17 cellular contexts compared by ENCODE assay signal in genomic region chr7:74292757-74293576, GRCh38. TPM values are rescaled to one million over a fixed set of nuclear protein-coding genes. Genes with fewer than 3 reads are reported as not detected.
DNase-seq lines count a peak whose midpoint lies in the region; ATAC-seq and TF ChIP-seq lines count a peak whose summit lies in the region.
"Had no signal": no experiment of that assay in that cellular context is flagged by ENCODE, and none has a peak within 500 bp of the region (broad histone marks: within the 10 kb centered on the region; RNA-seq: fewer than 3 reads in every experiment).

No MANE protein-coding gene starts in this region.

- no peak overlapping the region for H3K9ac ChIP-seq in neural progenitor cell

- peaks cover 12% of the 10 kb centered on the region for H3F3A ChIP-seq in neural progenitor cell (ENCODE audit: low read depth)

- no peak for TF ChIP-seq EP300 in sigmoid colon (IDR thresholded peaks at IDR 0.05)

- ATAC-seq in Panc1 (no peak), HG03097 (IDR thresholded peaks at IDR 0.05; ENCODE audit: low FRiP score, unreplicated experiment) (no peak), HG02884 (IDR thresholded peaks at IDR 0.05; ENCODE audit: unreplicated experiment) (no peak)
- ATAC-seq: activated T-cell treated with anti-CD3 and anti-CD28 coated beads, Interleukin-2, amount 50 U/mL, for 4 hours; gastroesophageal sphincter; psoas muscle; stimulated activated naive CD8-positive, alpha-beta T cell treated with anti-CD3 and anti-CD28 coated beads, Interleukin-15, Interleukin-2, amounts not matched to agents 100 U/mL and 50 U/mL, for 24 hours had no signal

- H3K9me3 Mint-ChIP-seq in glutamatergic neuron (ENCODE audit: unreplicated experiment) = peaks cover 16% of the 10 kb centered on the region
- H3K9me3 Mint-ChIP-seq in neural progenitor cell = peaks cover 2% of the 10 kb centered on the region
- H3K9me3 Mint-ChIP-seq: activated T-cell treated with anti-CD3 and anti-CD28 coated beads, Interleukin-2, amount 50 U/mL, for 4 hours had no signal

- H3K36me3 Mint-ChIP-seq in glutamatergic neuron (ENCODE audit: unreplicated experiment) = no peaks in the 10 kb centered on the region
- H3K36me3 Mint-ChIP-seq in neural progenitor cell = peaks cover 9% of the 10 kb centered on the region

- no peak for TF ChIP-seq CTCF in Panc1 (IDR thresholded peaks at IDR 0.05)
- no peak for TF ChIP-seq CTCF in glutamatergic neuron (IDR thresholded peaks at IDR 0.05; ENCODE audit: partially characterized antibody, unreplicated experiment)
- no peak for TF ChIP-seq CTCF in neural progenitor cell (IDR thresholded peaks at IDR 0.05)
- TF ChIP-seq CTCF in sigmoid colon (IDR thresholded peaks at IDR 0.05) = no peak

- peaks cover 60% of the 10 kb centered on the region for H4K20me1 ChIP-seq in neural progenitor cell (ENCODE audit: low read depth)

- H3K4me3 Mint-ChIP-seq in glutamatergic neuron (ENCODE audit: unreplicated experiment) (peak overlapping the region; percentile 40), neural progenitor cell (peak overlapping the region; percentile 37)
- H3K4me3 Mint-ChIP-seq: activated T-cell treated with anti-CD3 and anti-CD28 coated beads, Interleukin-2, amount 50 U/mL, for 4 hours had no signal

- H2AFZ ChIP-seq in neural progenitor cell (replicated peaks) = no peak overlapping the region

- H3K4me2 ChIP-seq in neural progenitor cell = peak overlapping the region; percentile 27

- H3K4me3 ChIP-seq in GM08714 (ENCODE audit: low read length) = peak overlapping the region; percentile 35; the same call in 1 of the 2 replicates
- H3K4me3 ChIP-seq in Panc1 (ENCODE audit: low read depth in 2 of 2, low read length in 2 of 2) = 0 out of 4 replicates have a peak overlapping the region, but pooled peaks of 1 of the 2 experiments have one; percentile 16
- H3K4me3 ChIP-seq in neural progenitor cell = no peak overlapping the region
- H3K4me3 ChIP-seq in sigmoid colon = no peak overlapping the region
- H3K4me3 ChIP-seq: gastroesophageal sphincter, psoas muscle had no signal

- CTCF ChIA-PET in Panc1 (lab: Charles Lee) = interaction anchor here (1.0 kb wide), 1 partner anchor 108 kb away, joined by 4 read pairs; no protein-coding TSS in a partner anchor

- H3K79me2 ChIP-seq in neural progenitor cell (ENCODE audit: low read depth) = peaks cover 39% of the 10 kb centered on the region

- H3K4me1 ChIP-seq in Panc1 (ENCODE audit: control insufficient read depth, insufficient read depth, low read length) (peaks cover 38% of the 10 kb centered on the region), neural progenitor cell (peaks cover 13% of the 10 kb centered on the region), sigmoid colon (peaks cover 0 to 44% (median 35%) of the 10 kb centered on the region in 4 donors)

- 16 to 60% methylated on average over 18 of the region's 18 CpGs for WGBS in sigmoid colon, 2 donors

- peak overlapping the region; percentile 66 for H3K27ac ChIP-seq in Panc1 (ENCODE audit: low read length)
- no peak overlapping the region for H3K27ac ChIP-seq in neural progenitor cell
- H3K27ac ChIP-seq in sigmoid colon = peak overlapping the region in 2 of 4 donors; percentile 31 to 57

- DNase-seq in Panc1 (ENCODE audit: low read depth, low spot score) (no peak), glutamatergic neuron (no peak), neural progenitor cell (ENCODE audit: low spot score) (no peak), DMS53 treated with DMSO at 0.1 percent for 48 hours (lab: John Stamatoyannopoulos, UW; ENCODE audit: unreplicated experiment) (no peak), sigmoid colon (no peak)
- DNase-seq: activated CD4-positive, alpha-beta T cell treated with anti-CD3 and anti-CD28 coated beads for 4 hours; activated T-cell treated with anti-CD3 and anti-CD28 coated beads, Interleukin-2, amount 50 U/mL, for 4 hours; AML-193; effector CD4-positive, alpha-beta T cell; Karpas-422; NCI-H2081 treated with DMSO at 0.1 percent for 48 hours; psoas muscle; stimulated activated naive CD8-positive, alpha-beta T cell treated with anti-CD3 and anti-CD28 coated beads, Interleukin-15, Interleukin-2, amounts not matched to agents 100 U/mL and 50 U/mL, for 24 hours had no signal

- no peak for TF ChIP-seq POLR2A in sigmoid colon (IDR thresholded peaks at IDR 0.05)

- H3K36me3 ChIP-seq in Panc1 (ENCODE audit: control insufficient read depth, insufficient read depth, low read length) (no peaks in the 10 kb centered on the region), neural progenitor cell (no peaks in the 10 kb centered on the region), sigmoid colon (no peaks in the 10 kb centered on the region)
- H3K36me3 ChIP-seq: gastroesophageal sphincter had no signal

- intact Hi-C loops in Panc1 (cut with micrococcal nuclease; ENCODE audit: unreplicated experiment) = no loop called here
- intact Hi-C loops in sigmoid colon (cut with DNase I) = loop anchor here (5.0 kb wide), 2 partner anchors 79 to 99 kb away; no protein-coding TSS in a partner anchor

- in situ Hi-C loops in Panc1 (cut with HindIII; ENCODE audit: low pct_unique_long_range_greater_than_20kb, low sequenced_read_pairs) = no loop called here

- H3K9me3 ChIP-seq in Panc1 (ENCODE audit: control insufficient read depth, insufficient read depth, low read depth, low read length) (no peaks in the 10 kb centered on the region), neural progenitor cell (ENCODE audit: low read depth) (no peaks in the 10 kb centered on the region), sigmoid colon (no peaks in the 10 kb centered on the region)
- H3K9me3 ChIP-seq: gastroesophageal sphincter, psoas muscle had no signal

- TSS peak; percentile 28 for BruUV-seq in Panc1 (replicated peaks; lab: Mats Ljungman, UMichigan)

- POLR2A ChIA-PET in Panc1 (lab: Charles Lee) = no interaction called here

- no peak overlapping the region for H3K27ac Mint-ChIP-seq in glutamatergic neuron (ENCODE audit: unreplicated experiment)
- H3K27ac Mint-ChIP-seq in neural progenitor cell = peak overlapping the region; percentile 63

- H3K27me3 ChIP-seq in Panc1 (ENCODE audit: control insufficient read depth, insufficient read depth, low read length) (no peaks in the 10 kb centered on the region), neural progenitor cell (peaks cover 30% of the 10 kb centered on the region), sigmoid colon (no peaks in the 10 kb centered on the region)
- H3K27me3 ChIP-seq: gastroesophageal sphincter had no signal

- peaks cover 35% of the 10 kb centered on the region for H3K4me1 Mint-ChIP-seq in glutamatergic neuron (ENCODE audit: low read depth, unreplicated experiment)
- peaks cover 48% of the 10 kb centered on the region for H3K4me1 Mint-ChIP-seq in neural progenitor cell

- H3K27me3 Mint-ChIP-seq in glutamatergic neuron (ENCODE audit: unreplicated experiment) = peaks cover 14% of the 10 kb centered on the region
- H3K27me3 Mint-ChIP-seq in neural progenitor cell (ENCODE audit: insufficient read depth, low read depth) = peaks cover 20% of the 10 kb centered on the region

RNA-seq across cellular contexts. Expression of gene CLIP2, which starts 3.8 kb away (rescaled TPM):
- 39.9 TPM for total RNA-seq in Panc1 (2021; ENCODE audit: unreplicated experiment)
- 47.7 TPM for polyA plus RNA-seq in Panc1 (2012; ENCODE audit: insufficient read length)
- 96.1 TPM for total RNA-seq in glutamatergic neuron (ENCODE audit: unreplicated experiment)
- total RNA-seq in neural progenitor cell (ENCODE audit: low replicate concordance) = 7.5 and 29.6 TPM in 2 replicates
- 10 to 100 TPM; 20.7 to 35.5 (median 22.3) TPM for total RNA-seq in sigmoid colon
- polyA plus RNA-seq in sigmoid colon = 10 to 100 TPM; 23.4 to 56.4 (median 40.2) TPM

RNA-seq across cellular contexts. Expression of gene RFC2, which starts 38.8 kb away (rescaled TPM):
- total RNA-seq in Panc1 (2021; ENCODE audit: unreplicated experiment) (56.2 TPM), glutamatergic neuron (ENCODE audit: unreplicated experiment) (16.8 TPM), neural progenitor cell (ENCODE audit: low replicate concordance) (66.0 and 71.3 TPM in 2 replicates), sigmoid colon (10 to 100 TPM in 3 of 4 donors, 1 to 10 TPM in 1; 3.3 to 17.8 (median 14.8) TPM)
- polyA plus RNA-seq in Panc1 (2012; ENCODE audit: insufficient read length) = 42.8 TPM
- polyA plus RNA-seq in sigmoid colon = 10 to 100 TPM; 18.0 to 30.0 (median 22.2) TPM
